Comparison of ENCODE assay signal across 17 cellular contexts in genomic region chrX:110212299-110212698, GRCh38.
DNase-seq lines count a peak whose midpoint lies in the region; ATAC-seq and TF ChIP-seq lines count a peak whose summit lies in the region.
"Had no signal": no experiment of that assay in that cellular context is flagged by ENCODE, and none has a peak within 500 bp of the region (broad histone marks: within the 10 kb centered on the region; RNA-seq: fewer than 3 reads in every experiment).

No MANE protein-coding gene starts in this region.

- 0 out of 2 replicates have a peak, but pooled peaks have one; percentile 4 for TF ChIP-seq CTCF in RWPE1 (conservative IDR thresholded peaks at IDR 0.05; ENCODE audit: low read depth)
- peak; percentile 12 for TF ChIP-seq CTCF in fibroblast of pulmonary artery (IDR thresholded peaks at IDR 0.05; ENCODE audit: low read length, missing control alignments)
- peak; percentile 42 for TF ChIP-seq CTCF in retinal pigment epithelial cell (conservative IDR thresholded peaks at IDR 0.05; ENCODE audit: low read depth, low read length)

- POLR2A ChIA-PET in RWPE1 (lab: Yijun Ruan, JAX; ENCODE audit: low non-redundant PET): no interaction called here

- H3K4me3 ChIP-seq in fibroblast of pulmonary artery (replicated peaks; ENCODE audit: low read depth, low read length) (no peak overlapping the region), retinal pigment epithelial cell (ENCODE audit: low read length) (no peak overlapping the region)
- H3K4me3 ChIP-seq: ovary, SJSA1 had no signal

- CTCF ChIA-PET in RWPE1 (lab: Yijun Ruan, JAX): interaction anchor here (0.6 kb wide), 1 partner anchor 337 kb away, joined by 4 read pairs; no protein-coding TSS in a partner anchor

- ATAC-seq in activated T-helper 17 cell treated with anti-CD3 and anti-CD28 coated beads, Interleukin-2, amount 50 U/mL, for 72 hours (replicated peaks): no peak
- no peak for ATAC-seq in GM19023 (IDR thresholded peaks at IDR 0.05; ENCODE audit: unreplicated experiment)

- peak; percentile 16 for DNase-seq in NCI-H82 (lab: John Stamatoyannopoulos, UW)
- no peak for DNase-seq in NCI-H82 treated with DMSO at 0.1 percent for 48 hours (lab: John Stamatoyannopoulos, UW; ENCODE audit: unreplicated experiment)
- no peak for DNase-seq in RWPE1 (ENCODE audit: low spot score)
- no peak for DNase-seq in fibroblast of pulmonary artery (ENCODE audit: low read depth)
- no peak for DNase-seq in retinal pigment epithelial cell (ENCODE audit: low read depth)
- no peak for DNase-seq in HuH-7 (ENCODE audit: low spot score)
- DNase-seq: activated CD4-positive, alpha-beta memory T cell treated with anti-CD3 and anti-CD28 coated beads, Interleukin-2, amount 10 ng/mL, durations not matched to agents 7 days and 5 days; amniotic stem cell; Caco-2; foreskin fibroblast; NCI-H2029 treated with DMSO at 0.1 percent for 48 hours; ovary; stimulated activated CD4-positive, alpha-beta T cell treated with anti-CD3 and anti-CD28 coated beads, Interleukin-12 subunit alpha, Interleukin-12 subunit beta, amount 100 ng/mL, for 4 hours had no signal

- H3K4me1 Mint-ChIP-seq in activated T-helper 17 cell treated with anti-CD3 and anti-CD28 coated beads, Interleukin-2, amount 50 U/mL, for 72 hours: peaks cover 5% of the 10 kb centered on the region

- no peaks in the 10 kb centered on the region for H3K27me3 Mint-ChIP-seq in activated T-helper 17 cell treated with anti-CD3 and anti-CD28 coated beads, Interleukin-2, amount 50 U/mL, for 72 hours
- H3K27me3 Mint-ChIP-seq: activated CD4-positive, alpha-beta memory T cell treated with anti-CD3 and anti-CD28 coated beads, Interleukin-2, amount 10 ng/mL, durations not matched to agents 7 days and 5 days had no signal

- no peak overlapping the region for H3K27ac ChIP-seq in RWPE1
- H3K27ac ChIP-seq: ovary had no signal

- H3K9me3 Mint-ChIP-seq in activated T-helper 17 cell treated with anti-CD3 and anti-CD28 coated beads, Interleukin-2, amount 50 U/mL, for 72 hours: no peaks in the 10 kb centered on the region
- H3K9me3 Mint-ChIP-seq: activated CD4-positive, alpha-beta memory T cell treated with anti-CD3 and anti-CD28 coated beads, Interleukin-2, amount 10 ng/mL, durations not matched to agents 7 days and 5 days; activated T-helper 2 cell treated with anti-CD3 and anti-CD28 coated beads, Interferon-gamma antibody, Interleukin-2, Interleukin-4, amounts not matched to agents 10 μg/mL and 5 μg/mL and 100 μg/mL, durations not matched to agents 14 hours and 24 hours and 36 hours had no signal

- H3K36me3 Mint-ChIP-seq in activated T-helper 17 cell treated with anti-CD3 and anti-CD28 coated beads, Interleukin-2, amount 50 U/mL, for 72 hours (ENCODE audit: low read depth): peaks cover 11% of the 10 kb centered on the region

- no peak overlapping the region for H3K4me3 Mint-ChIP-seq in activated T-helper 17 cell treated with anti-CD3 and anti-CD28 coated beads, Interleukin-2, amount 50 U/mL, for 72 hours
- H3K4me3 Mint-ChIP-seq: activated CD4-positive, alpha-beta memory T cell treated with anti-CD3 and anti-CD28 coated beads, Interleukin-2, amount 10 ng/mL, durations not matched to agents 7 days and 5 days had no signal

- no peak overlapping the region for H3K27ac Mint-ChIP-seq in activated T-helper 17 cell treated with anti-CD3 and anti-CD28 coated beads, Interleukin-2, amount 50 U/mL, for 72 hours
- H3K27ac Mint-ChIP-seq: activated CD4-positive, alpha-beta memory T cell treated with anti-CD3 and anti-CD28 coated beads, Interleukin-2, amount 10 ng/mL, durations not matched to agents 7 days and 5 days; activated T-helper 2 cell treated with anti-CD3 and anti-CD28 coated beads, Interferon-gamma antibody, Interleukin-2, Interleukin-4, amounts not matched to agents 10 μg/mL and 5 μg/mL and 100 μg/mL, durations not matched to agents 14 hours and 24 hours and 36 hours had no signal
